8 cellular contexts compared by ENCODE assay signal in the genomic region with DNA sequence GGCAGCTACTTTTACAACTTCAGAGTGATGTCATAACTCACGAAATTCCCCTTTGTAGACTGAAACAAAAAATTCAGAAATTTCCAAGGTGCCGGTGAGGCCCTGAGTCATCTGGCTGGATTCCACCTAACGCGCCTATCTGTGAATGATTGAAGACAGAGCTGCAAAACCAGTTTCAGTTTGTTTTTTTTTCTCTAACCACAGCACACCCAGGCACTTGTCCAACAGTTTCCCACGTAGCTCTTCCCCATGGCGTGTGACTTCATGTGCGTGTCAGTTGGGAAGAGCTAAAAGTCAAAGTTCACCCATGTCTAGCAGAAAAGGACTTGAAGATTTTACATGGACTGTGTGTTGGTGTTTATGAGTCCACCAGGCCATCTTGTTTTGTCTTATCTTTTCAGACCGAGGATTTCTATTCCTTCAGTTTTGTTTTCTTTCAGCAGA. TPM values are rescaled to one million over a fixed set of nuclear protein-coding genes. Genes with fewer than 3 reads are reported as not detected.
A peak's percentile ranks its signal among the peaks of the same experiment; 100 is the strongest.
DNase-seq lines count a peak whose midpoint lies in the region; ATAC-seq and TF ChIP-seq lines count a peak whose summit lies in the region.

No MANE protein-coding gene starts in this region.

- no peaks in the 10 kb centered on the region for H3K36me3 ChIP-seq in endodermal cell (ENCODE audit: control insufficient read depth, insufficient read depth, low read length)

- H3K27ac ChIP-seq in 22Rv1 (peak overlapping the region; percentile 75), right cardiac atrium (ENCODE audit: low read length) (no peak overlapping the region), endodermal cell (ENCODE audit: low read depth, low read length) (no peak overlapping the region)

- intact Hi-C loops in right cardiac atrium (cut with DNase I), result loop anchor here in 1 of 4 donors (10.0 kb wide), 1 partner anchor 66 kb away; a partner anchor contains a TSS

- H3K4me3 ChIP-seq in right cardiac atrium (ENCODE audit: low read length) (no peak overlapping the region), endodermal cell (ENCODE audit: low read length) (no peak overlapping the region)

- WGBS in right cardiac atrium, result 25% methylated on average over 8 of the region's 8 CpGs
- WGBS in endodermal cell (ENCODE audit: insufficient coverage in 1 of 2, insufficient read length in 1 of 2), 2 experiments, result 90 to 94% methylated on average over 2 to 8 of the region's 8 CpGs

- no peaks in the 10 kb centered on the region for H3K27me3 ChIP-seq in right cardiac atrium (ENCODE audit: control insufficient read depth, insufficient read depth)
- no peaks in the 10 kb centered on the region for H3K27me3 ChIP-seq in endodermal cell (ENCODE audit: control insufficient read depth, insufficient read depth, low read length, poor library complexity, severe bottlenecking)

- H3K36me3 Mint-ChIP-seq in activated naive CD4-positive, alpha-beta T cell treated with anti-CD3 and anti-CD28 coated beads, Interleukin-2, amount 10 ng/mL, durations not matched to agents 7 days and 5 days, result peaks cover 19% of the 10 kb centered on the region
- peaks cover under 1% of the 10 kb centered on the region for H3K36me3 Mint-ChIP-seq in endodermal cell (ENCODE audit: low read depth)

- peaks cover 5% of the 10 kb centered on the region for H3K4me1 Mint-ChIP-seq in activated naive CD4-positive, alpha-beta T cell treated with anti-CD3 and anti-CD28 coated beads, Interleukin-2, amount 10 ng/mL, durations not matched to agents 7 days and 5 days
- no peaks in the 10 kb centered on the region for H3K4me1 Mint-ChIP-seq in endodermal cell

- DNase-seq in NCI-H774 (lab: John Stamatoyannopoulos, UW), result peak; percentile 14
- DNase-seq in activated naive CD4-positive, alpha-beta T cell treated with anti-CD3 and anti-CD28 coated beads, Interleukin-2, amount 10 ng/mL, durations not matched to agents 7 days and 5 days, result peak; percentile 20
- peak; percentile 57 to 73 (median 59) for DNase-seq in right cardiac atrium
- DNase-seq in stimulated activated CD4-positive, alpha-beta T cell treated with anti-CD3 and anti-CD28 coated beads, TNF-alpha, amount 100 ng/mL, for 4 hours (ENCODE audit: low read depth in 3 of 3), result peak in 2 of 3 experiments; percentile 18 to 29
- DNase-seq in endodermal cell, result no peak

- H3K4me3 Mint-ChIP-seq in activated naive CD4-positive, alpha-beta T cell treated with anti-CD3 and anti-CD28 coated beads, Interleukin-2, amount 10 ng/mL, durations not matched to agents 7 days and 5 days, result peak overlapping the region; percentile 15
- H3K4me3 Mint-ChIP-seq in endodermal cell, result no peak overlapping the region

- H3K27me3 Mint-ChIP-seq in activated naive CD4-positive, alpha-beta T cell treated with anti-CD3 and anti-CD28 coated beads, Interleukin-2, amount 10 ng/mL, durations not matched to agents 7 days and 5 days, result no peaks in the 10 kb centered on the region
- no peaks in the 10 kb centered on the region for H3K27me3 Mint-ChIP-seq in endodermal cell (ENCODE audit: insufficient read depth)

- peak overlapping the region; percentile 49 for H3K27ac Mint-ChIP-seq in activated naive CD4-positive, alpha-beta T cell treated with anti-CD3 and anti-CD28 coated beads, Interleukin-2, amount 10 ng/mL, durations not matched to agents 7 days and 5 days
- H3K27ac Mint-ChIP-seq in endodermal cell, result no peak overlapping the region

- ATAC-seq in GM18508 (IDR thresholded peaks at IDR 0.05; ENCODE audit: insufficient read depth, unreplicated experiment) (peak; percentile 72), HG02981 (IDR thresholded peaks at IDR 0.05; ENCODE audit: unreplicated experiment) (peak; percentile 69), right cardiac atrium (peak; percentile 70 to 80)

- no peaks in the 10 kb centered on the region for H3K9me3 Mint-ChIP-seq in activated naive CD4-positive, alpha-beta T cell treated with anti-CD3 and anti-CD28 coated beads, Interleukin-2, amount 10 ng/mL, durations not matched to agents 7 days and 5 days
- peaks cover 68% of the 10 kb centered on the region for H3K9me3 Mint-ChIP-seq in endodermal cell

- H3K4me1 ChIP-seq in right cardiac atrium (ENCODE audit: control insufficient read depth, insufficient read depth, low read length) (no peaks in the 10 kb centered on the region), endodermal cell (ENCODE audit: control insufficient read depth, insufficient read depth, low read length) (no peaks in the 10 kb centered on the region)

- TF ChIP-seq CTCF in 22Rv1 (IDR thresholded peaks at IDR 0.05), result no peak
- TF ChIP-seq CTCF in endodermal cell (conservative IDR thresholded peaks at IDR 0.05), result no peak

- no peaks in the 10 kb centered on the region for H3K9me3 ChIP-seq in right cardiac atrium (ENCODE audit: control insufficient read depth, low read length)
- no peaks in the 10 kb centered on the region for H3K9me3 ChIP-seq in endodermal cell (ENCODE audit: control insufficient read depth, low read length)

- no peak overlapping the region for H3K9ac ChIP-seq in endodermal cell (ENCODE audit: extremely low read depth, low read length, poor library complexity, severe bottlenecking)

- CTCF ChIA-PET in activated naive CD4-positive, alpha-beta T cell treated with anti-CD3 and anti-CD28 coated beads, Interleukin-2, amount 10 ng/mL, durations not matched to agents 7 days and 5 days (lab: Charles Lee), result interaction anchor here (1.0 to 1.5 kb wide), 2 partner anchors 12 to 20 kb away, joined by 3 to 5 read pairs; a partner anchor contains a TSS

RNA-seq across cellular contexts. Expression of a gene that starts 16.3 kb away (rescaled TPM):
- 1 to 10 TPM; 4.0 to 6.7 (median 4.5) TPM for total RNA-seq in right cardiac atrium
- polyA plus RNA-seq in right cardiac atrium, result 1.5 TPM
- total RNA-seq in endodermal cell, result 1 to 10 TPM; 1.8 to 3.6 TPM
- polyA plus RNA-seq in endodermal cell (2013, experiment 1 of 2), result 2.6 TPM
- 4.0 TPM for polyA plus RNA-seq in endodermal cell (2013, experiment 2 of 2)

RNA-seq across cellular contexts. Expression of a gene that starts 19.7 kb away (rescaled TPM):
- 10 to 100 TPM; 18.5 to 20.6 (median 19.5) TPM for total RNA-seq in right cardiac atrium
- 19.4 TPM for polyA plus RNA-seq in right cardiac atrium
- 10 to 100 TPM; 22.3 to 28.0 TPM for total RNA-seq in endodermal cell
- polyA plus RNA-seq in endodermal cell (2013, experiment 1 of 2), result 27.5 TPM
- polyA plus RNA-seq in endodermal cell (2013, experiment 2 of 2), result 24.1 TPM
